In the genomic region with DNA sequence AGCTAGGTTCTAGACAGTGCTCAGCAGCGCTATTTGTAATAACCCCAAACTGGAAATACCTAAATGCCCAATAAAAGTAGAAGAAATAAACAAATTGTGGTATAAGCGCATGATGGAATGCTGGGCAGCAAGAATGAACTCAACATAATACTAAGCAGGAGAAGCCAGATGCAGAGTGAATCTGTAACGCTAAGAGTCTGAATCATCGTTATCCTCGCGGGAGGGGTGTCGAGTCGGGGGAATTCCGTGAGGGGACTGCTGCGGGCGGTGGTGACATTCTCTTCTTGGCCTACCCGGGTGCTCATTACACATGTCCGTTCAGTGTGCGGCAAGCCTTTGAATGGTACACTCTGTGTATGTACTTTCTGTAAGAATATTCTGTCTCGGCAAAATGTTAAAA, we compare ENCODE assay signal across 20 cellular contexts.
DNase-seq lines count a peak whose midpoint lies in the region; ATAC-seq and TF ChIP-seq lines count a peak whose summit lies in the region.
"Had no signal": no experiment of that assay in that cellular context is flagged by ENCODE, and none has a peak within 500 bp of the region (broad histone marks: within the 10 kb centered on the region; RNA-seq: fewer than 3 reads in every experiment).

No MANE protein-coding gene starts in this region.

- no peak overlapping the region for H3K27ac ChIP-seq in MM.1S (ENCODE audit: low read length)
- H3K27ac ChIP-seq: breast epithelium, hepatocyte had no signal

- H3K36me3 Mint-ChIP-seq in activated B cell treated with CpG ODN at 0.5 μM for 24 hours (ENCODE audit: low read depth): no peaks in the 10 kb centered on the region
- H3K36me3 Mint-ChIP-seq: CD4-positive, CD25-positive, alpha-beta regulatory T cell; stimulated activated effector memory CD8-positive, alpha-beta T cell treated with anti-CD3 and anti-CD28 coated beads, Interleukin-12 subunit alpha, Interleukin-12 subunit beta, amount 100 ng/mL, for 72 hours had no signal

- H3K4me3 Mint-ChIP-seq in activated B cell treated with CpG ODN at 0.5 μM for 24 hours: no peak overlapping the region
- H3K4me3 Mint-ChIP-seq: activated CD4-positive, alpha-beta T cell treated with anti-CD3 and anti-CD28 coated beads for 36 hours; activated T-cell treated with anti-CD3 and anti-CD28 coated beads, Interleukin-2, amount 50 U/mL, for 4 hours; CD4-positive, CD25-positive, alpha-beta regulatory T cell; effector memory CD8-positive, alpha-beta T cell; stimulated activated effector memory CD8-positive, alpha-beta T cell treated with anti-CD3 and anti-CD28 coated beads, Interleukin-12 subunit alpha, Interleukin-12 subunit beta, amount 100 ng/mL, for 72 hours had no signal

- peak; percentile 95 for DNase-seq in BJ (ENCODE audit: low read depth)
- peak; percentile 94 for DNase-seq in H4 (ENCODE audit: low spot score)
- no peak for DNase-seq in activated B cell treated with CpG ODN at 0.5 μM for 24 hours
- DNase-seq in posterior cingulate gyrus: peak in 6 of 10 donors; percentile 22 to 85 (median 68)
- no peak for DNase-seq in MM.1S
- no peak for DNase-seq in DMS53 (lab: John Stamatoyannopoulos, UW)
- DNase-seq in NCI-H345 treated with DMSO at 0.1 percent for 48 hours (lab: John Stamatoyannopoulos, UW; ENCODE audit: unreplicated experiment): no peak
- DNase-seq in GM19238 (ENCODE audit: insufficient read length, low spot score): no peak
- DNase-seq: activated CD4-positive, alpha-beta T cell treated with anti-CD3 and anti-CD28 coated beads for 36 hours; activated T-cell treated with anti-CD3 and anti-CD28 coated beads, Interleukin-2, amount 50 U/mL, for 4 hours; CD4-positive, CD25-positive, alpha-beta regulatory T cell; effector memory CD8-positive, alpha-beta T cell; NCI-H146; NCI-H524; stimulated activated CD4-positive, alpha-beta T cell treated with anti-CD3 and anti-CD28 coated beads, Interleukin-2, amount 100 ng/mL, for 48 hours had no signal

- H3K9me3 ChIP-seq in MM.1S (replicated peaks; ENCODE audit: insufficient read depth, low read length): no peaks in the 10 kb centered on the region
- H3K9me3 ChIP-seq: breast epithelium had no signal

- 0 out of 2 replicates have a peak, but pooled peaks cover 6% of the 10 kb centered on the region for H4K20me1 ChIP-seq in MM.1S (ENCODE audit: insufficient read depth, low read length)

- H3K9me3 Mint-ChIP-seq in activated B cell treated with CpG ODN at 0.5 μM for 24 hours: no peaks in the 10 kb centered on the region
- H3K9me3 Mint-ChIP-seq: activated T-cell treated with anti-CD3 and anti-CD28 coated beads, Interleukin-2, amount 50 U/mL, for 4 hours; effector memory CD8-positive, alpha-beta T cell; stimulated activated effector memory CD8-positive, alpha-beta T cell treated with anti-CD3 and anti-CD28 coated beads, Interleukin-12 subunit alpha, Interleukin-12 subunit beta, amount 100 ng/mL, for 72 hours had no signal

- peak; percentile 7 for ATAC-seq in activated B cell treated with CpG ODN at 0.5 μM for 24 hours (ENCODE audit: low read depth)
- ATAC-seq: activated CD4-positive, alpha-beta T cell treated with anti-CD3 and anti-CD28 coated beads for 36 hours; activated T-cell treated with anti-CD3 and anti-CD28 coated beads, Interleukin-2, amount 50 U/mL, for 4 hours; effector memory CD8-positive, alpha-beta T cell; K562; left lobe of liver; stimulated activated effector memory CD8-positive, alpha-beta T cell treated with anti-CD3 and anti-CD28 coated beads, Interleukin-12 subunit alpha, Interleukin-12 subunit beta, amount 100 ng/mL, for 72 hours had no signal

- H3K27me3 Mint-ChIP-seq in activated B cell treated with CpG ODN at 0.5 μM for 24 hours: peaks cover 7% of the 10 kb centered on the region
- H3K27me3 Mint-ChIP-seq: activated CD4-positive, alpha-beta T cell treated with anti-CD3 and anti-CD28 coated beads for 36 hours had no signal

- intact Hi-C loops in activated B cell treated with CpG ODN at 0.5 μM for 24 hours (cut with micrococcal nuclease) (no loop called here), posterior cingulate gyrus (cut with DNase I) (no loop called here)

- no peaks in the 10 kb centered on the region for H3K4me1 ChIP-seq in MM.1S (ENCODE audit: low read length)
- H3K4me1 ChIP-seq: breast epithelium had no signal

- CTCF ChIA-PET in BJ (lab: Yijun Ruan, JAX): interaction anchor here (1.1 to 1.5 kb wide), 2 partner anchors 21 to 956 kb away, joined by 3 to 4 read pairs; no protein-coding TSS in a partner anchor
- CTCF ChIA-PET in activated B cell treated with CpG ODN at 0.5 μM for 24 hours (lab: Charles Lee): no interaction called here

- POLR2A ChIA-PET in BJ (lab: Charles Lee): no interaction called here
- POLR2A ChIA-PET in activated B cell treated with CpG ODN at 0.5 μM for 24 hours (lab: Charles Lee): no interaction called here

- H3K9ac ChIP-seq in MM.1S (ENCODE audit: low read length): no peak overlapping the region

- no peaks in the 10 kb centered on the region for H3K4me1 Mint-ChIP-seq in activated B cell treated with CpG ODN at 0.5 μM for 24 hours
- H3K4me1 Mint-ChIP-seq: activated CD4-positive, alpha-beta T cell treated with anti-CD3 and anti-CD28 coated beads for 36 hours; CD4-positive, CD25-positive, alpha-beta regulatory T cell had no signal

- no peaks in the 10 kb centered on the region; the same call in 1 of the 2 replicates for H3F3A ChIP-seq in MM.1S (ENCODE audit: insufficient read depth, low read length)

- no peak overlapping the region for H3K4me2 ChIP-seq in MM.1S (ENCODE audit: low read depth, low read length)
- H3K4me2 ChIP-seq: hepatocyte had no signal

- H3K27me3 ChIP-seq in BJ (ENCODE audit: control insufficient read depth, insufficient read depth, low read length): no peaks in the 10 kb centered on the region
- H3K27me3 ChIP-seq in MM.1S (replicated peaks; ENCODE audit: insufficient read depth, low read length): no peaks in the 10 kb centered on the region
- H3K27me3 ChIP-seq: breast epithelium, hepatocyte had no signal

- H3K36me3 ChIP-seq in BJ (ENCODE audit: control insufficient read depth, insufficient read depth, low read length): no peaks in the 10 kb centered on the region
- H3K36me3 ChIP-seq in MM.1S (replicated peaks; ENCODE audit: insufficient read depth, low read length): peaks cover 7% of the 10 kb centered on the region
- H3K36me3 ChIP-seq: breast epithelium had no signal

- H3K79me2 ChIP-seq in MM.1S (ENCODE audit: low read length): peaks cover 64% of the 10 kb centered on the region
- H3K79me2 ChIP-seq: hepatocyte had no signal

- H3K27ac Mint-ChIP-seq in activated B cell treated with CpG ODN at 0.5 μM for 24 hours: no peak overlapping the region
- H3K27ac Mint-ChIP-seq: activated CD4-positive, alpha-beta T cell treated with anti-CD3 and anti-CD28 coated beads for 36 hours; CD4-positive, CD25-positive, alpha-beta regulatory T cell; effector memory CD8-positive, alpha-beta T cell; stimulated activated effector memory CD8-positive, alpha-beta T cell treated with anti-CD3 and anti-CD28 coated beads, Interleukin-12 subunit alpha, Interleukin-12 subunit beta, amount 100 ng/mL, for 72 hours had no signal

- TF ChIP-seq CTCF in BJ (IDR thresholded peaks at IDR 0.05; ENCODE audit: insufficient read depth, low read depth, low read length): no peak
- no peak for TF ChIP-seq CTCF in activated B cell treated with CpG ODN at 0.5 μM for 24 hours (IDR thresholded peaks at IDR 0.05)
- no peak for TF ChIP-seq CTCF in MM.1S (IDR thresholded peaks at IDR 0.05; ENCODE audit: low read length)

- no peak overlapping the region for H3K4me3 ChIP-seq in BJ (ENCODE audit: low read depth, low read length)
- H3K4me3 ChIP-seq in MM.1S (ENCODE audit: low read length): no peak overlapping the region
- H3K4me3 ChIP-seq: breast epithelium, hepatocyte, K562 had no signal

- no peaks in the 10 kb centered on the region for H3K9me2 ChIP-seq in MM.1S (replicated peaks; ENCODE audit: insufficient read depth, low read length)

- no peak overlapping the region for H2AFZ ChIP-seq in MM.1S (ENCODE audit: low read length)
- H2AFZ ChIP-seq: hepatocyte had no signal

Comparison
In these comparisons a context has a peak if more than half of its experiments do, and no peak if none do; other contexts are left out.
1. DNase-seq: peak in BJ (single experiment), H4 (single experiment) and posterior cingulate gyrus (6 of 10); none in activated B cell treated with CpG ODN at 0.5 μM for 24 hours (single experiment), MM.1S (single experiment), DMS53 (single experiment), NCI-H345 treated with DMSO at 0.1 percent for 48 hours (single experiment) and GM19238 (single experiment).